Comparison of ENCODE assay signal across 11 cellular contexts in genomic region chr18:36149514-36150289, GRCh38. TPM values are rescaled to one million over a fixed set of nuclear protein-coding genes. Genes with fewer than 3 reads are reported as not detected.
DNase-seq lines count a peak whose midpoint lies in the region; ATAC-seq and TF ChIP-seq lines count a peak whose summit lies in the region.
"Had no signal": no experiment of that assay in that cellular context is flagged by ENCODE, and none has a peak within 500 bp of the region (broad histone marks: within the 10 kb centered on the region; RNA-seq: fewer than 3 reads in every experiment).

No MANE protein-coding gene starts in this region.

- no peaks in the 10 kb centered on the region for H3K27me3 Mint-ChIP-seq in stimulated activated naive CD8-positive, alpha-beta T cell treated with anti-CD3 and anti-CD28 coated beads, Interleukin-15, Interleukin-2, amounts not matched to agents 100 ng/mL and 50 ng/mL, for 24 hours
- H3K27me3 Mint-ChIP-seq in HFFc6 (ENCODE audit: insufficient read depth) = peaks cover 1% of the 10 kb centered on the region; the same call in 1 of the 2 replicates
- no peaks in the 10 kb centered on the region for H3K27me3 Mint-ChIP-seq in stimulated activated naive CD8-positive, alpha-beta T cell treated with anti-CD3 and anti-CD28 coated beads, Interleukin-15, amount 100 ng/mL, for 72 hours
- no peaks in the 10 kb centered on the region for H3K27me3 Mint-ChIP-seq in progenitor cell of endocrine pancreas

- no peak for ATAC-seq in stimulated activated naive CD8-positive, alpha-beta T cell treated with anti-CD3 and anti-CD28 coated beads, Interleukin-15, Interleukin-2, amounts not matched to agents 100 U/mL and 50 U/mL, for 24 hours
- ATAC-seq in HG03442 (IDR thresholded peaks at IDR 0.05; ENCODE audit: unreplicated experiment) = peak; percentile 97
- no peak for ATAC-seq in stimulated activated naive CD8-positive, alpha-beta T cell treated with anti-CD3 and anti-CD28 coated beads, Interleukin-15, amount 100 ng/mL, for 72 hours

- peaks cover 27% of the 10 kb centered on the region for H3K4me1 Mint-ChIP-seq in stimulated activated naive CD8-positive, alpha-beta T cell treated with anti-CD3 and anti-CD28 coated beads, Interleukin-15, Interleukin-2, amounts not matched to agents 100 ng/mL and 50 ng/mL, for 24 hours (ENCODE audit: low read depth)
- H3K4me1 Mint-ChIP-seq in HFFc6 (ENCODE audit: low read depth) = peaks cover 29% of the 10 kb centered on the region
- H3K4me1 Mint-ChIP-seq in stimulated activated naive CD8-positive, alpha-beta T cell treated with anti-CD3 and anti-CD28 coated beads, Interleukin-15, amount 100 ng/mL, for 72 hours = peaks cover 15% of the 10 kb centered on the region
- no peaks in the 10 kb centered on the region for H3K4me1 Mint-ChIP-seq in progenitor cell of endocrine pancreas (ENCODE audit: low read depth)

- H3K4me3 Mint-ChIP-seq in stimulated activated naive CD8-positive, alpha-beta T cell treated with anti-CD3 and anti-CD28 coated beads, Interleukin-15, Interleukin-2, amounts not matched to agents 100 ng/mL and 50 ng/mL, for 24 hours = no peak overlapping the region
- H3K4me3 Mint-ChIP-seq in HFFc6 = no peak overlapping the region
- H3K4me3 Mint-ChIP-seq in stimulated activated naive CD8-positive, alpha-beta T cell treated with anti-CD3 and anti-CD28 coated beads, Interleukin-15, amount 100 ng/mL, for 72 hours = no peak overlapping the region
- H3K4me3 Mint-ChIP-seq in progenitor cell of endocrine pancreas (ENCODE audit: low read depth) = no peak overlapping the region

- H3K27ac Mint-ChIP-seq in stimulated activated naive CD8-positive, alpha-beta T cell treated with anti-CD3 and anti-CD28 coated beads, Interleukin-15, Interleukin-2, amounts not matched to agents 100 ng/mL and 50 ng/mL, for 24 hours = peak overlapping the region; percentile 11
- H3K27ac Mint-ChIP-seq in HFFc6 = peak overlapping the region; percentile 45
- H3K27ac Mint-ChIP-seq in stimulated activated naive CD8-positive, alpha-beta T cell treated with anti-CD3 and anti-CD28 coated beads, Interleukin-15, amount 100 ng/mL, for 72 hours = peak overlapping the region; percentile 27 to 72
- H3K27ac Mint-ChIP-seq in progenitor cell of endocrine pancreas = no peak overlapping the region

- no peak for DNase-seq in stimulated activated naive CD8-positive, alpha-beta T cell treated with anti-CD3 and anti-CD28 coated beads, Interleukin-15, Interleukin-2, amounts not matched to agents 100 U/mL and 50 U/mL, for 24 hours
- DNase-seq in HFFc6 = no peak
- DNase-seq in stimulated activated naive CD8-positive, alpha-beta T cell treated with anti-CD3 and anti-CD28 coated beads, Interleukin-15, amount 100 ng/mL, for 72 hours = no peak
- DNase-seq in 8988T = no peak
- no peak for DNase-seq in AG20443 (ENCODE audit: low spot score)
- DNase-seq in progenitor cell of endocrine pancreas (ENCODE audit: low spot score, unreplicated experiment) = no peak
- DNase-seq: activated T-cell treated with anti-CD3 and anti-CD28 coated beads for 4 hours, hypothalamus, NCI-H1417 had no signal

- peaks cover 72% of the 10 kb centered on the region for H3K36me3 Mint-ChIP-seq in stimulated activated naive CD8-positive, alpha-beta T cell treated with anti-CD3 and anti-CD28 coated beads, Interleukin-15, Interleukin-2, amounts not matched to agents 100 ng/mL and 50 ng/mL, for 24 hours (ENCODE audit: low read depth)
- H3K36me3 Mint-ChIP-seq in HFFc6 (ENCODE audit: low read depth) (peaks cover 43% of the 10 kb centered on the region), progenitor cell of endocrine pancreas (ENCODE audit: insufficient read depth) (peaks cover 16% of the 10 kb centered on the region)

- H3K9me3 Mint-ChIP-seq in stimulated activated naive CD8-positive, alpha-beta T cell treated with anti-CD3 and anti-CD28 coated beads, Interleukin-15, Interleukin-2, amounts not matched to agents 100 ng/mL and 50 ng/mL, for 24 hours = no peaks in the 10 kb centered on the region
- H3K9me3 Mint-ChIP-seq in HFFc6 = no peaks in the 10 kb centered on the region
- H3K9me3 Mint-ChIP-seq in stimulated activated naive CD8-positive, alpha-beta T cell treated with anti-CD3 and anti-CD28 coated beads, Interleukin-15, amount 100 ng/mL, for 72 hours = no peaks in the 10 kb centered on the region
- H3K9me3 Mint-ChIP-seq in progenitor cell of endocrine pancreas (ENCODE audit: low read depth) = no peaks in the 10 kb centered on the region

- TF ChIP-seq CTCF in HFFc6 (IDR thresholded peaks at IDR 0.05) = no peak
- TF ChIP-seq CTCF in progenitor cell of endocrine pancreas (IDR thresholded peaks at IDR 0.05; ENCODE audit: unreplicated experiment) = no peak

RNA-seq across cellular contexts. Expression of gene ELP2, which starts 20.0 kb away (rescaled TPM):
- total RNA-seq in HFFc6 (2021; fragmentation: NEBNext Ultra II Directional; extraction: Animal tissue kit (Norgen Biotek cat#: 25700)) = 10 to 100 TPM; 76.2 to 99.7 (median 82.3) TPM
- total RNA-seq in progenitor cell of endocrine pancreas = 111 TPM in 2 replicates

RNA-seq across cellular contexts. Expression of gene SLC39A6, which starts 20.6 kb away (rescaled TPM):
- total RNA-seq in HFFc6 (2021; fragmentation: NEBNext Ultra II Directional; extraction: Animal tissue kit (Norgen Biotek cat#: 25700)) = 10 to 100 TPM; 62.4 to 76.4 (median 71.1) TPM
- 78.1 and 80.1 TPM in 2 replicates for total RNA-seq in progenitor cell of endocrine pancreas

RNA-seq across cellular contexts. Expression of gene MOCOS, which starts 37.6 kb away (rescaled TPM):
- total RNA-seq in HFFc6 (2021; fragmentation: NEBNext Ultra II Directional; extraction: Animal tissue kit (Norgen Biotek cat#: 25700)) = 1 to 10 TPM; 1.7 to 3.0 (median 2.5) TPM
- total RNA-seq in progenitor cell of endocrine pancreas = 2.0 and 3.0 TPM in 2 replicates
